In the genomic region with DNA sequence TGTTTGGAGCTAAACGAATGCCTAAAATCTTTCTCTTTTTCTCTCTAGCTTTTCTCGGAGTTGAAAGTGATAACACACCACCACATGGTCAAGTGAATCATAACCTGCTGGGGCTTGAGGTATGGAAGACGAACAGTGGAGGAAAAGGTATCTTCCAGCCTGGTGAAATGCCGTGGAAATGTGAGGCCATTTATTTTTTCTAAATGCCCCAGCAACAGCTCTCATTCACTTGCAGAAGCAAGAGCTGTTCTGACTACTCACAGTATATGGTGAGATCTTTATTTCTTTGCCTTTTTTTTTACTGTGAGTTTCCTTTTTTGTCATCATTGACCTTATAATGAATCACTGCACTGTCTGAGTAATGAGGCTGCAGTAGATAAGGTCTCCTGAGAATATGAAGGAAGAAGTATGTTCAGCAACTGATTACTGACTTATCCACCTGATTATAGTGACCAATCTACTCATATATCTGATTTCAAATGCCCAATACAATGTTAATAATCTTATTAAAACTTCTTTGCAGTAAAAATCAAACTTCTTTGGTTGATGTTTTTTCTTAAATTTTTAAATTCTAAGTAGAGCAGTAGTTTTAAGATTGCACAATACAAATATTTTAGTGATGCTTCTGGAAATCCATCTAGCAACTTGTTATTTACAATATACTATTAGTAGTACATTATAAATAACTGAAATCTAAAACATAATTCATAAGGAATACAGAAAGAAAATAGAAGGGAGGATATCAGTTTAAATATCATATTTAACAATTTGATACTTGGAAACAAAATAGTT, we compare ENCODE assay signal across 8 cellular contexts.
DNase-seq lines count a peak whose midpoint lies in the region; ATAC-seq and TF ChIP-seq lines count a peak whose summit lies in the region.

No MANE protein-coding gene starts in this region.

- H3K4me3 ChIP-seq in GM23338 = no peak overlapping the region

- H3K79me2 ChIP-seq in GM23338 (replicated peaks; ENCODE audit: insufficient read depth) = no peaks in the 10 kb centered on the region

- H3K4me2 ChIP-seq in GM23338 = no peak overlapping the region

- H3K4me3 Mint-ChIP-seq in GM23338 = no peak overlapping the region

- no peak for TF ChIP-seq POLR2A in GM18505 (IDR thresholded peaks at IDR 0.05; ENCODE audit: borderline replicate concordance, extremely low read depth, insufficient read depth, insufficient read length)

- H3K4me1 Mint-ChIP-seq in GM23338 = peaks cover 4% of the 10 kb centered on the region; the same call in 2 of the 3 replicates

- no peaks in the 10 kb centered on the region for H3K27me3 Mint-ChIP-seq in GM23338 (ENCODE audit: insufficient read depth, low read depth, poor library complexity)

- ATAC-seq in GM18505 (IDR thresholded peaks at IDR 0.05; ENCODE audit: unreplicated experiment) (peak; percentile 82), GM23338 (no peak), HG02973 (IDR thresholded peaks at IDR 0.05; ENCODE audit: unreplicated experiment) (no peak)

- no peaks in the 10 kb centered on the region for H3K36me3 Mint-ChIP-seq in GM23338 (ENCODE audit: low read depth)

- no peak overlapping the region for H3K27ac Mint-ChIP-seq in GM23338

- H3F3A ChIP-seq in GM23338 (replicated peaks; ENCODE audit: low read depth) = no peaks in the 10 kb centered on the region

- no peaks in the 10 kb centered on the region for H3K9me2 ChIP-seq in GM23338 (ENCODE audit: insufficient read depth)

- no peak for DNase-seq in GM23338 (ENCODE audit: low spot score)
- peak; percentile 56 for DNase-seq in NCI-H69 (lab: John Stamatoyannopoulos, UW)
- peak; percentile 83 for DNase-seq in iris pigment epithelial cell (ENCODE audit: low read depth)
- no peak for DNase-seq in NCI-H82 (lab: John Stamatoyannopoulos, UW)
- no peak for DNase-seq in NCI-H526 treated with DMSO at 0.1 percent for 48 hours (lab: John Stamatoyannopoulos, UW)
- no peak for DNase-seq in NCI-H128 (lab: John Stamatoyannopoulos, UW; ENCODE audit: unreplicated experiment)

- H3K4me1 ChIP-seq in GM23338 (ENCODE audit: insufficient read depth) = 0 out of 2 replicates have a peak, but pooled peaks cover 3% of the 10 kb centered on the region

- H2AFZ ChIP-seq in GM23338 = peak overlapping the region; percentile 25; the same call in 1 of the 2 replicates

- H3K27ac ChIP-seq in GM23338 (ENCODE audit: low read depth) = no peak overlapping the region

- no peaks in the 10 kb centered on the region for H3K9me3 Mint-ChIP-seq in GM23338

- H3K36me3 ChIP-seq in GM23338 (ENCODE audit: insufficient read depth) = no peaks in the 10 kb centered on the region

- no peaks in the 10 kb centered on the region for H3K27me3 ChIP-seq in GM23338 (ENCODE audit: insufficient read depth)

- TF ChIP-seq CTCF in GM23338 (conservative IDR thresholded peaks at IDR 0.05; ENCODE audit: low read depth in 2 of 2) = no peak

- no peaks in the 10 kb centered on the region for H4K20me1 ChIP-seq in GM23338 (replicated peaks; ENCODE audit: insufficient read depth)

TF ChIP-seq in GM23338, 12 proteins besides CTCF, POLR2A, EP300 and RAD21 (continues in another document):
- TF ChIP-seq ZNF114 (CRISPR knock-in tag; IDR thresholded peaks at IDR 0.05) = no peak
- TF ChIP-seq STAT1 (IDR thresholded peaks at IDR 0.05; ENCODE audit: unreplicated experiment) = no peak
- no peak for TF ChIP-seq EZH2 (IDR thresholded peaks at IDR 0.05; ENCODE audit: low read depth, unreplicated experiment)
- TF ChIP-seq, protein P1, sequence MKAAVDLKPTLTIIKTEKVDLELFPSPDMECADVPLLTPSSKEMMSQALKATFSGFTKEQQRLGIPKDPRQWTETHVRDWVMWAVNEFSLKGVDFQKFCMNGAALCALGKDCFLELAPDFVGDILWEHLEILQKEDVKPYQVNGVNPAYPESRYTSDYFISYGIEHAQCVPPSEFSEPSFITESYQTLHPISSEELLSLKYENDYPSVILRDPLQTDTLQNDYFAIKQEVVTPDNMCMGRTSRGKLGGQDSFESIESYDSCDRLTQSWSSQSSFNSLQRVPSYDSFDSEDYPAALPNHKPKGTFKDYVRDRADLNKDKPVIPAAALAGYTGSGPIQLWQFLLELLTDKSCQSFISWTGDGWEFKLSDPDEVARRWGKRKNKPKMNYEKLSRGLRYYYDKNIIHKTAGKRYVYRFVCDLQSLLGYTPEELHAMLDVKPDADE (IDR thresholded peaks at IDR 0.05) = no peak
- TF ChIP-seq, protein P2, sequence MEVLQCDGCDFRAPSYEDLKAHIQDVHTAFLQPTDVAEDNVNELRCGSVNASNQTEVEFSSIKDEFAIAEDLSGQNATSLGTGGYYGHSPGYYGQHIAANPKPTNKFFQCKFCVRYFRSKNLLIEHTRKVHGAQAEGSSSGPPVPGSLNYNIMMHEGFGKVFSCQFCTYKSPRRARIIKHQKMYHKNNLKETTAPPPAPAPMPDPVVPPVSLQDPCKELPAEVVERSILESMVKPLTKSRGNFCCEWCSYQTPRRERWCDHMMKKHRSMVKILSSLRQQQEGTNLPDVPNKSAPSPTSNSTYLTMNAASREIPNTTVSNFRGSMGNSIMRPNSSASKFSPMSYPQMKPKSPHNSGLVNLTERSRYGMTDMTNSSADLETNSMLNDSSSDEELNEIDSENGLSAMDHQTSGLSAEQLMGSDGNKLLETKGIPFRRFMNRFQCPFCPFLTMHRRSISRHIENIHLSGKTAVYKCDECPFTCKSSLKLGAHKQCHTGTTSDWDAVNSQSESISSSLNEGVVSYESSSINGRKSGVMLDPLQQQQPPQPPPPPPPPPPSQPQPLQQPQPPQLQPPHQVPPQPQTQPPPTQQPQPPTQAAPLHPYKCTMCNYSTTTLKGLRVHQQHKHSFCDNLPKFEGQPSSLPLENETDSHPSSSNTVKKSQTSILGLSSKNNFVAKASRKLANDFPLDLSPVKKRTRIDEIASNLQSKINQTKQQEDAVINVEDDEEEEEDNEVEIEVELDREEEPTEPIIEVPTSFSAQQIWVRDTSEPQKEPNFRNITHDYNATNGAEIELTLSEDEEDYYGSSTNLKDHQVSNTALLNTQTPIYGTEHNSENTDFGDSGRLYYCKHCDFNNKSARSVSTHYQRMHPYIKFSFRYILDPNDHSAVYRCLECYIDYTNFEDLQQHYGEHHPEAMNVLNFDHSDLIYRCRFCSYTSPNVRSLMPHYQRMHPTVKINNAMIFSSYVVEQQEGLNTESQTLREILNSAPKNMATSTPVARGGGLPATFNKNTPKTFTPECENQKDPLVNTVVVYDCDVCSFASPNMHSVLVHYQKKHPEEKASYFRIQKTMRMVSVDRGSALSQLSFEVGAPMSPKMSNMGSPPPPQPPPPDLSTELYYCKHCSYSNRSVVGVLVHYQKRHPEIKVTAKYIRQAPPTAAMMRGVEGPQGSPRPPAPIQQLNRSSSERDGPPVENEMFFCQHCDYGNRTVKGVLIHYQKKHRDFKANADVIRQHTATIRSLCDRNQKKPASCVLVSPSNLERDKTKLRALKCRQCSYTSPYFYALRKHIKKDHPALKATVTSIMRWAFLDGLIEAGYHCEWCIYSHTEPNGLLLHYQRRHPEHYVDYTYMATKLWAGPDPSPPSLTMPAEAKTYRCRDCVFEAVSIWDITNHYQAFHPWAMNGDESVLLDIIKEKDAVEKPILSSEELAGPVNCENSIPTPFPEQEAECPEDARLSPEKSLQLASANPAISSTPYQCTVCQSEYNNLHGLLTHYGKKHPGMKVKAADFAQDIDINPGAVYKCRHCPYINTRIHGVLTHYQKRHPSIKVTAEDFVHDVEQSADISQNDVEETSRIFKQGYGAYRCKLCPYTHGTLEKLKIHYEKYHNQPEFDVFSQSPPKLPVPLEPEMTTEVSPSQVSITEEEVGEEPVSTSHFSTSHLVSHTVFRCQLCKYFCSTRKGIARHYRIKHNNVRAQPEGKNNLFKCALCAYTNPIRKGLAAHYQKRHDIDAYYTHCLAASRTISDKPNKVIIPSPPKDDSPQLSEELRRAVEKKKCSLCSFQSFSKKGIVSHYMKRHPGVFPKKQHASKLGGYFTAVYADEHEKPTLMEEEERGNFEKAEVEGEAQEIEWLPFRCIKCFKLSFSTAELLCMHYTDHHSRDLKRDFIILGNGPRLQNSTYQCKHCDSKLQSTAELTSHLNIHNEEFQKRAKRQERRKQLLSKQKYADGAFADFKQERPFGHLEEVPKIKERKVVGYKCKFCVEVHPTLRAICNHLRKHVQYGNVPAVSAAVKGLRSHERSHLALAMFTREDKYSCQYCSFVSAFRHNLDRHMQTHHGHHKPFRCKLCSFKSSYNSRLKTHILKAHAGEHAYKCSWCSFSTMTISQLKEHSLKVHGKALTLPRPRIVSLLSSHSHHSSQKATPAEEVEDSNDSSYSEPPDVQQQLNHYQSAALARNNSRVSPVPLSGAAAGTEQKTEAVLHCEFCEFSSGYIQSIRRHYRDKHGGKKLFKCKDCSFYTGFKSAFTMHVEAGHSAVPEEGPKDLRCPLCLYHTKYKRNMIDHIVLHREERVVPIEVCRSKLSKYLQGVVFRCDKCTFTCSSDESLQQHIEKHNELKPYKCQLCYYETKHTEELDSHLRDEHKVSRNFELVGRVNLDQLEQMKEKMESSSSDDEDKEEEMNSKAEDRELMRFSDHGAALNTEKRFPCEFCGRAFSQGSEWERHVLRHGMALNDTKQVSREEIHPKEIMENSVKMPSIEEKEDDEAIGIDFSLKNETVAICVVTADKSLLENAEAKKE (CRISPR knock-in tag; IDR thresholded peaks at IDR 0.05) = no peak
- TF ChIP-seq EZH2phosphoT487 (IDR thresholded peaks at IDR 0.05; ENCODE audit: unreplicated experiment) = no peak
- TF ChIP-seq CREB1 (CRISPR knock-in tag; IDR thresholded peaks at IDR 0.05; ENCODE audit: low read depth) = no peak
- TF ChIP-seq ZNF331 (CRISPR knock-in tag; IDR thresholded peaks at IDR 0.05; ENCODE audit: low read depth) = no peak
- TF ChIP-seq NANOG (IDR thresholded peaks at IDR 0.05; ENCODE audit: borderline replicate concordance) = no peak
- TF ChIP-seq POLR2AphosphoS5 (IDR thresholded peaks at IDR 0.05; ENCODE audit: low read depth) = no peak
- no peak for TF ChIP-seq JUNB (IDR thresholded peaks at IDR 0.05; ENCODE audit: unreplicated experiment)

Comparison
In these comparisons a context has a peak if more than half of its experiments do, and no peak if none do; other contexts are left out.
1. DNase-seq: peak in NCI-H69 (single experiment) and iris pigment epithelial cell (single experiment); none in GM23338 (single experiment), NCI-H82 (single experiment), NCI-H526 treated with DMSO at 0.1 percent for 48 hours (single experiment) and NCI-H128 (single experiment).